In the genomic region with DNA sequence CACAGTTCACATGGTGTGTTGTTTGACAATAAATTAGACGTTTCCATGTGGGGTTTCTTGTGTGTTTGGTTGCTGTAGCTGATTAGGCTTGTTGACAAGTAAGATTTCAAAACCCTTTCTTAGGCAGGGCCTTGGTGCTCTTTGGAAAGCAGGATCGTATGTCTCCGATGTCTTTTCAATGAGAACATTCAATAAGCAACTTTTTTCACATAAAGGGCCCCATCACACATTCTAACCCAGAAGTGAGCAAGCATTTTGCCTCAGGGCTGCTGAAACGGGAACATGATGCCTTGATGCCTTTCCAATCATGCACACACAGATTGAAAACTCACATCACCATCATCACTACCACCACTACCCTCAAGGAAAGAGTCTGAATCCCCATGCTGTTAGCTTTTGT, we compare ENCODE assay signal across 16 cellular contexts. TPM values are rescaled to one million over a fixed set of nuclear protein-coding genes. Genes with fewer than 3 reads are reported as not detected.
DNase-seq lines count a peak whose midpoint lies in the region; ATAC-seq and TF ChIP-seq lines count a peak whose summit lies in the region.
"Had no signal": no experiment of that assay in that cellular context is flagged by ENCODE, and none has a peak within 500 bp of the region (broad histone marks: within the 10 kb centered on the region; RNA-seq: fewer than 3 reads in every experiment).

No MANE protein-coding gene starts in this region.

- POLR2A ChIA-PET in MCF 10A (lab: Yijun Ruan, JAX): interaction anchor here (0.6 to 1.3 kb wide), 2 partner anchors 12 to 14 kb away, joined by 3 to 4 read pairs; no protein-coding TSS in a partner anchor

- peaks cover 7% of the 10 kb centered on the region for H3K9me3 Mint-ChIP-seq in MCF 10A (ENCODE audit: unreplicated experiment)
- H3K9me3 Mint-ChIP-seq in central memory CD8-positive, alpha-beta T cell: no peaks in the 10 kb centered on the region
- H3K9me3 Mint-ChIP-seq: CD8-positive, alpha-beta T cell had no signal

- peaks cover 3% of the 10 kb centered on the region for H3K36me3 ChIP-seq in mammary epithelial cell (ENCODE audit: insufficient read depth, low read length)

- 84% methylated on average over 4 of the region's 4 CpGs for WGBS in mammary epithelial cell (ENCODE audit: low coverage, missing lambda C conversion rate)

- H4K20me1 ChIP-seq in mammary epithelial cell (ENCODE audit: insufficient read depth, low read length): no peaks in the 10 kb centered on the region

- peaks cover 28% of the 10 kb centered on the region for H3K4me1 ChIP-seq in mammary epithelial cell (ENCODE audit: insufficient read depth, low read length)
- H3K4me1 ChIP-seq: HAP-1 had no signal

- peaks cover 15% of the 10 kb centered on the region for H3K4me1 Mint-ChIP-seq in MCF 10A (ENCODE audit: insufficient read depth, unreplicated experiment)
- H3K4me1 Mint-ChIP-seq in central memory CD8-positive, alpha-beta T cell: peaks cover 37% of the 10 kb centered on the region

- no peak overlapping the region for H3K27ac Mint-ChIP-seq in MCF 10A (ENCODE audit: low read depth, unreplicated experiment)
- H3K27ac Mint-ChIP-seq in central memory CD8-positive, alpha-beta T cell (ENCODE audit: low read depth): peak overlapping the region; percentile 2
- H3K27ac Mint-ChIP-seq: CD14-positive monocyte; CD8-positive, alpha-beta T cell had no signal

- intact Hi-C loops in mammary epithelial cell (cut with micrococcal nuclease) (no loop called here), MCF 10A (cut with micrococcal nuclease) (no loop called here)

- H3K27me3 Mint-ChIP-seq in MCF 10A (ENCODE audit: insufficient read depth, unreplicated experiment): no peaks in the 10 kb centered on the region
- H3K27me3 Mint-ChIP-seq in central memory CD8-positive, alpha-beta T cell: no peaks in the 10 kb centered on the region

- no peak overlapping the region for H3K4me3 Mint-ChIP-seq in MCF 10A (ENCODE audit: unreplicated experiment)
- H3K4me3 Mint-ChIP-seq in central memory CD8-positive, alpha-beta T cell: no peak overlapping the region
- H3K4me3 Mint-ChIP-seq: CD14-positive monocyte; CD8-positive, alpha-beta T cell had no signal

- peaks cover 16% of the 10 kb centered on the region for H3K79me2 ChIP-seq in mammary epithelial cell (ENCODE audit: insufficient read depth, low read length)

- dilution Hi-C loops in mammary epithelial cell (cut with HindIII; ENCODE audit: low sequenced_read_pairs): no loop called here

- no peak overlapping the region for H2AFZ ChIP-seq in mammary epithelial cell (ENCODE audit: low read depth, low read length)

- no peaks in the 10 kb centered on the region for H3K36me3 Mint-ChIP-seq in MCF 10A (ENCODE audit: insufficient read depth, unreplicated experiment)
- H3K36me3 Mint-ChIP-seq in central memory CD8-positive, alpha-beta T cell (ENCODE audit: insufficient read depth): no peaks in the 10 kb centered on the region
- H3K36me3 Mint-ChIP-seq: CD8-positive, alpha-beta T cell had no signal

- no peak overlapping the region for H3K27ac ChIP-seq in mammary epithelial cell (ENCODE audit: insufficient read depth, low read depth, low read length)
- H3K27ac ChIP-seq: 22Rv1 had no signal

- TF ChIP-seq CTCF in mammary epithelial cell (conservative IDR thresholded peaks at IDR 0.05 in 1 of 2, IDR thresholded peaks at IDR 0.05 in 1 of 2; ENCODE audit: extremely low read depth in 1 of 2, insufficient read depth in 1 of 2, low read depth in 1 of 2, low read length in 2 of 2) (no peak), MCF 10A (IDR thresholded peaks at IDR 0.05; ENCODE audit: unreplicated experiment) (no peak)

- CTCF ChIA-PET in mammary epithelial cell (lab: Charles Lee; ENCODE audit: low non-redundant PET) (no interaction called here), MCF 10A (lab: Yijun Ruan, JAX) (interaction anchor here (0.7 to 1.2 kb wide), 2 partner anchors 18 to 89 kb away, joined by 3 read pairs; no protein-coding TSS in a partner anchor)

- H3K4me2 ChIP-seq in mammary epithelial cell (ENCODE audit: insufficient read depth, low read depth, low read length): no peak overlapping the region

- peak; percentile 14 for DNase-seq in mammary epithelial cell
- no peak for DNase-seq in MCF 10A (ENCODE audit: unreplicated experiment)
- no peak for DNase-seq in central memory CD8-positive, alpha-beta T cell (ENCODE audit: low spot score in 2 of 2)
- DNase-seq in fibroblast of peridontal ligament (ENCODE audit: extremely low read depth): peak; percentile 35
- no peak for DNase-seq in D341Med (ENCODE audit: low spot score)
- DNase-seq in DMS114 treated with DMSO at 0.1 percent for 48 hours (lab: John Stamatoyannopoulos, UW; ENCODE audit: unreplicated experiment): no peak
- DNase-seq: CD8-positive, alpha-beta T cell; COR-L47; DMS53 had no signal

- in situ Hi-C loops in mammary epithelial cell (cut with MboI; ENCODE audit: low sequenced_read_pairs in 2 of 2): no loop called here

- H3K9me3 ChIP-seq in mammary epithelial cell (replicated peaks; ENCODE audit: insufficient read depth, low read length): no peaks in the 10 kb centered on the region
- H3K9me3 ChIP-seq: HAP-1 had no signal

- no peaks in the 10 kb centered on the region for H3K27me3 ChIP-seq in mammary epithelial cell (ENCODE audit: insufficient read depth, low read length)

- ATAC-seq in central memory CD8-positive, alpha-beta T cell (replicated peaks; ENCODE audit: extremely low read depth, poor library complexity, severe bottlenecking): no peak
- ATAC-seq in HG03342 (IDR thresholded peaks at IDR 0.05; ENCODE audit: unreplicated experiment): no peak
- ATAC-seq in HG03565 (IDR thresholded peaks at IDR 0.05; ENCODE audit: unreplicated experiment): no peak
- ATAC-seq: CD8-positive, alpha-beta T cell; K562 had no signal

- no peak overlapping the region for H3K4me3 ChIP-seq in mammary epithelial cell (replicated peaks in 1 of 3; ENCODE audit: insufficient read depth in 1 of 3, low read depth in 2 of 3, low read length in 3 of 3)
- H3K4me3 ChIP-seq: HAP-1, K562 had no signal

- BruUV-seq in mammary epithelial cell (replicated peaks; lab: Mats Ljungman, UMichigan) (no TSS peak), MCF 10A (replicated peaks; lab: Mats Ljungman, UMichigan) (no TSS peak)

- H3K9ac ChIP-seq in mammary epithelial cell (ENCODE audit: insufficient read depth, low read length): no peak overlapping the region

RNA-seq across cellular contexts. Expression of a gene that starts 33.1 kb away (rescaled TPM):
- 10 to 100 TPM; 14.3 to 17.2 TPM for total RNA-seq in mammary epithelial cell
- 32.7 TPM for polyA plus RNA-seq in mammary epithelial cell
- polyA minus RNA-seq in mammary epithelial cell: 66.6 TPM
- total RNA-seq in MCF 10A (2022): 1.0 and 1.1 TPM in 2 replicates
- total RNA-seq: G401 had no signal
- polyA plus RNA-seq: CD14-positive monocyte, K562 had no signal

Comparison
In these comparisons a context has a peak if more than half of its experiments do, and no peak if none do; other contexts are left out.
1. DNase-seq: peak in mammary epithelial cell (single experiment) and fibroblast of peridontal ligament (single experiment); none in MCF 10A (single experiment), central memory CD8-positive, alpha-beta T cell (0 of 2), D341Med (single experiment) and DMS114 treated with DMSO at 0.1 percent for 48 hours (single experiment).